Comparison of ENCODE assay signal across 18 cellular contexts in the genomic region with DNA sequence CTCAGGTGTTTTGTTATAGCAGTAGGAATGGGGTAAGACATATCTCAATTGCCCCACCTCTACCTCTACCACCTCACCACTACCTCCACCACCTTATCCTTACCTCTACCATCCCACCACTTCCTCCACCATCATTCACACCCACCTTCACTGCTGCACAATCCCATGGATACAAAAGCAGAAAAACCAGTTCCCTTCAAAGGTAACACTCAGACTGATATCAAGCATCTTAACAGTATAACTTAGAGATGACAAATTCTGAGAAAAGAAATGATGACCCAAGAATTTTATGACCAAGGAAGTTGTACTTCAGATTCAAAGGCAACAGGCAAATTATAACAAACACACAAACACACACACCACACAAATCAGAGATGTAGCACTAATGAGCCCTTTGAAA.
"Had no signal": no experiment of that assay in that cellular context is flagged by ENCODE, and none has a peak within 500 bp of the region (broad histone marks: within the 10 kb centered on the region; RNA-seq: fewer than 3 reads in every experiment).

No MANE protein-coding gene starts in this region.

- H3K4me3 ChIP-seq: gastroesophageal sphincter, heart left ventricle, hepatocyte, lung, right lobe of liver, vagina had no signal

- ATAC-seq: esophagus mucosa; gastroesophageal sphincter; heart left ventricle; left lobe of liver; natural killer cell; right lobe of liver; stimulated activated naive B cell treated with anti-CD40 and anti-IgM and Interleukin-4, amounts not matched to agents 10 μg/mL and 1 μg/mL and 100 μg/mL, for 72 hours had no signal

- DNase-seq: cortex of kidney; foreskin fibroblast; heart left ventricle; kidney; natural killer cell; right lobe of liver; small intestine; stimulated activated CD4-positive, alpha-beta T cell treated with anti-CD3 and anti-CD28 coated beads, Interleukin-15, amount 100 ng/mL, for 24 hours; stimulated activated CD4-positive, alpha-beta T cell treated with anti-CD3 and anti-CD28 coated beads, Interleukin-2, amount 100 ng/mL, for 48 hours; stimulated activated naive B cell treated with anti-CD40 and anti-IgM and Interleukin-4, amounts not matched to agents 10 μg/mL and 1 μg/mL and 100 μg/mL, for 72 hours had no signal

- H3K27me3 ChIP-seq: gastroesophageal sphincter, heart left ventricle, hepatocyte, right lobe of liver, vagina had no signal

- H3K36me3 ChIP-seq: gastroesophageal sphincter, heart left ventricle, right lobe of liver, vagina had no signal

- H3K9me3 ChIP-seq: gastroesophageal sphincter, heart left ventricle, right lobe of liver, vagina had no signal

- H3K27ac ChIP-seq: epithelial cell of prostate, gastroesophageal sphincter, heart left ventricle, hepatocyte, parathyroid adenoma, right lobe of liver, vagina had no signal

- H3K4me1 ChIP-seq: gastroesophageal sphincter, right lobe of liver, vagina had no signal
